Comparison of ENCODE assay signal across 8 cellular contexts in genomic region chr7:94509264-94509878, GRCh38. TPM values are rescaled to one million over a fixed set of nuclear protein-coding genes. Genes with fewer than 3 reads are reported as not detected.
DNase-seq lines count a peak whose midpoint lies in the region; ATAC-seq, FAIRE-seq and TF ChIP-seq lines count a peak whose summit lies in the region.

Gene CASD1 (plus strand): TSS chr7:94509809. CDS start chr7:94510085, 276 bp downstream.

- H3K27me3 ChIP-seq in pancreas: no peaks in the 10 kb centered on the region
- H3K27me3 ChIP-seq in tibial artery: no peaks in the 10 kb centered on the region

- no peak for TF ChIP-seq CTCF in pancreas (IDR thresholded peaks at IDR 0.05)
- TF ChIP-seq CTCF in tibial artery (IDR thresholded peaks at IDR 0.05): no peak

- peaks cover 0 to 19% (median 18%) of the 10 kb centered on the region in 3 donors for H3K4me1 ChIP-seq in pancreas
- peaks cover 0 to 16% (median 4%) of the 10 kb centered on the region in 4 donors for H3K4me1 ChIP-seq in tibial artery

- intact Hi-C loops in head of caudate nucleus (cut with DNase I) (loop anchor here (5.0 kb wide), 1 partner anchor 398 kb away; the partner anchor contains the start of gene PPP1R9A), pancreas (cut with DNase I) (no loop called here), tibial artery (cut with DNase I; ENCODE audit: low total_unique reads) (no loop called here)

- no peaks in the 10 kb centered on the region for H3K36me3 ChIP-seq in pancreas
- H3K36me3 ChIP-seq in tibial artery: no peaks in the 10 kb centered on the region

- peak; percentile 50; the same call in 1 of the 2 replicates for TF ChIP-seq POLR2A in Raji (IDR thresholded peaks at IDR 0.05; ENCODE audit: insufficient read depth, low read depth, low read length)

- no peak for FAIRE-seq in pancreas (lab: Jason Lieb, UNC)

- H3K27ac ChIP-seq in pancreas (peak within 1 kb of the TSS; percentile 93 to 99 (median 96)), tibial artery (peak within 1 kb of the TSS; percentile 92 to 93)

- H3K9me3 ChIP-seq in pancreas (no peaks in the 10 kb centered on the region), tibial artery (no peaks in the 10 kb centered on the region)

- ATAC-seq in GM19438 (IDR thresholded peaks at IDR 0.05; ENCODE audit: low read depth, unreplicated experiment) (peak; percentile 54), HG03565 (IDR thresholded peaks at IDR 0.05; ENCODE audit: unreplicated experiment) (peak; percentile 55), pancreas (peak; percentile 55 to 69 (median 58))

- peak within 1 kb of the TSS; percentile 67 to 88 (median 82) for H3K4me3 ChIP-seq in pancreas
- H3K4me3 ChIP-seq in tibial artery: peak within 1 kb of the TSS; percentile 70 to 91

- 2% methylated on average over 35 to 38 of the region's 38 CpGs for WGBS in pancreas, 2 donors

- DNase-seq in COLO829 (ENCODE audit: low spot score) (peak; percentile 51), head of caudate nucleus (peak; percentile 28 to 84 (median 68)), pancreas (peak; percentile 52 to 88 (median 64)), tibial artery (peak; percentile 49 to 70)
- peak; percentile 27 to 55 (median 43) for DNase-seq in activated naive CD4-positive, alpha-beta T cell (lab: John Stamatoyannopoulos, UW)

RNA-seq across cellular contexts. Expression of gene CASD1, which starts in this region (rescaled TPM):
- 10 to 100 TPM in 4 of 6 donors, 1 to 10 TPM in 2; 7.2 to 12.8 (median 10.6) TPM for total RNA-seq in pancreas
- polyA plus RNA-seq in pancreas: 10 to 100 TPM in 1 of 2 donors, 1 to 10 TPM in 1; 9.5 to 19.4 TPM

Comparison
In these comparisons a context has a peak if more than half of its experiments do, and no peak if none do; other contexts are left out.
1. Peak in every context shown above with its lines: DNase-seq, ATAC-seq, H3K4me3 ChIP-seq and H3K27ac ChIP-seq.